In genomic region chr18:58221060-58221725, GRCh38 we compare ENCODE assay signal across 1 cellular context.
A peak's percentile ranks its signal among the peaks of the same experiment; 100 is the strongest.
TF ChIP-seq lines count a peak whose summit lies in the region.

No MANE protein-coding gene starts in this region.

TF ChIP-seq in HepG2, 621 proteins besides CTCF, POLR2A, EP300 and RAD21 (continued from another document and continues in another):
- TF ChIP-seq PRDM10 (CRISPR knock-in tag; IDR thresholded peaks at IDR 0.05; ENCODE audit: low read depth): no peak
- peak; percentile 36; the same call in 1 of the 2 replicates for TF ChIP-seq MAX (IDR thresholded peaks at IDR 0.05)
- no peak for TF ChIP-seq ZNF773 (CRISPR knock-in tag; IDR thresholded peaks at IDR 0.05; ENCODE audit: borderline replicate concordance)
- no peak for TF ChIP-seq DZIP1 (CRISPR knock-in tag; IDR thresholded peaks at IDR 0.05)
- no peak for TF ChIP-seq MAZ (IDR thresholded peaks at IDR 0.05; ENCODE audit: borderline replicate concordance, low read depth, low read length)
- no peak for TF ChIP-seq MAZ (CRISPR knock-in tag; IDR thresholded peaks at IDR 0.05; ENCODE audit: low read depth)
- no peak for TF ChIP-seq ZNF446 (CRISPR knock-in tag; IDR thresholded peaks at IDR 0.05)
- no peak for TF ChIP-seq ISL2 (CRISPR knock-in tag; IDR thresholded peaks at IDR 0.05)
- TF ChIP-seq NFYC (CRISPR knock-in tag; IDR thresholded peaks at IDR 0.05): no peak
- peak; percentile 23; the same call in 1 of the 2 replicates for TF ChIP-seq TBX2 (CRISPR knock-in tag; IDR thresholded peaks at IDR 0.05; ENCODE audit: borderline replicate concordance)
- no peak for TF ChIP-seq ZXDC (CRISPR knock-in tag; IDR thresholded peaks at IDR 0.05)
- no peak for TF ChIP-seq ZBTB1 (CRISPR knock-in tag; IDR thresholded peaks at IDR 0.05; ENCODE audit: borderline replicate concordance)
- no peak for TF ChIP-seq ZFP37 (CRISPR knock-in tag; IDR thresholded peaks at IDR 0.05; ENCODE audit: borderline replicate concordance)
- no peak for TF ChIP-seq CHD2 (IDR thresholded peaks at IDR 0.05; ENCODE audit: low read depth, low read length)
- no peak for TF ChIP-seq YEATS4 (CRISPR knock-in tag; IDR thresholded peaks at IDR 0.05; ENCODE audit: borderline replicate concordance)
- 0 out of 2 replicates have a peak, but pooled peaks have one; percentile 9 for TF ChIP-seq ZNF12 (CRISPR knock-in tag; IDR thresholded peaks at IDR 0.05)
- no peak for TF ChIP-seq NFKBIZ (CRISPR knock-in tag; IDR thresholded peaks at IDR 0.05)
- no peak for TF ChIP-seq ISX (CRISPR knock-in tag; conservative IDR thresholded peaks at IDR 0.05)
- TF ChIP-seq YEATS2 (CRISPR knock-in tag; IDR thresholded peaks at IDR 0.05; ENCODE audit: borderline replicate concordance): no peak
- TF ChIP-seq AKNA (CRISPR knock-in tag; IDR thresholded peaks at IDR 0.05; ENCODE audit: borderline replicate concordance): no peak
- no peak for TF ChIP-seq HNF1B (CRISPR knock-in tag; IDR thresholded peaks at IDR 0.05)
- no peak for TF ChIP-seq ZNF530 (CRISPR knock-in tag; IDR thresholded peaks at IDR 0.05; ENCODE audit: low read depth)
- no peak for TF ChIP-seq PHF21A (CRISPR knock-in tag; IDR thresholded peaks at IDR 0.05)
- TF ChIP-seq HDAC1 (CRISPR knock-in tag; IDR thresholded peaks at IDR 0.05): no peak
- TF ChIP-seq NR2C2 (CRISPR knock-in tag; IDR thresholded peaks at IDR 0.05; ENCODE audit: borderline replicate concordance): 0 out of 2 replicates have a peak, but pooled peaks have one; percentile 23
- TF ChIP-seq TGIF2 (CRISPR knock-in tag; IDR thresholded peaks at IDR 0.05): peak; percentile 61; the same call in 1 of the 2 replicates
- no peak for TF ChIP-seq HOXA9 (CRISPR knock-in tag; IDR thresholded peaks at IDR 0.05; ENCODE audit: borderline replicate concordance)
- TF ChIP-seq HNF4G (IDR thresholded peaks at IDR 0.05; ENCODE audit: borderline replicate concordance, low read depth, low read length): no peak
- TF ChIP-seq HNF4G (CRISPR knock-in tag; IDR thresholded peaks at IDR 0.05; ENCODE audit: borderline replicate concordance, low read depth): no peak
- no peak for TF ChIP-seq BRCA1 (CRISPR knock-in tag; IDR thresholded peaks at IDR 0.05)
- TF ChIP-seq ZSCAN30 (CRISPR knock-in tag; IDR thresholded peaks at IDR 0.05): no peak
- TF ChIP-seq HNRNPH1 (optimal IDR thresholded peaks at IDR 0.05; ENCODE audit: low read depth, low read length): no peak
- TF ChIP-seq HOMEZ (CRISPR knock-in tag; IDR thresholded peaks at IDR 0.05; ENCODE audit: low read depth): peak; percentile 37; the same call in 1 of the 2 replicates
- no peak for TF ChIP-seq PHB2 (IDR thresholded peaks at IDR 0.05; ENCODE audit: partially characterized antibody)
- peak; percentile 73 for TF ChIP-seq ZMYM4 (CRISPR knock-in tag; IDR thresholded peaks at IDR 0.05)
- TF ChIP-seq MEF2D (CRISPR knock-in tag; IDR thresholded peaks at IDR 0.05): no peak
- no peak for TF ChIP-seq ZZZ3 (CRISPR knock-in tag; IDR thresholded peaks at IDR 0.05; ENCODE audit: borderline replicate concordance)
- TF ChIP-seq TEAD3 (CRISPR knock-in tag; optimal IDR thresholded peaks at IDR 0.05; ENCODE audit: borderline replicate concordance): peak; percentile 57
- no peak for TF ChIP-seq ZNF33A (CRISPR knock-in tag; IDR thresholded peaks at IDR 0.05; ENCODE audit: borderline replicate concordance)
- TF ChIP-seq ZNF33B (CRISPR knock-in tag; IDR thresholded peaks at IDR 0.05): no peak
- no peak for TF ChIP-seq TCF7L2 (IDR thresholded peaks at IDR 0.05; ENCODE audit: low read depth, low read length)
- no peak for TF ChIP-seq KMT2A (CRISPR knock-in tag; IDR thresholded peaks at IDR 0.05)
- no peak for TF ChIP-seq ZFP82 (CRISPR knock-in tag; IDR thresholded peaks at IDR 0.05; ENCODE audit: borderline replicate concordance)
- no peak for TF ChIP-seq ESRRA (CRISPR knock-in tag; IDR thresholded peaks at IDR 0.05; ENCODE audit: low read depth)
- no peak for TF ChIP-seq PAF1 (CRISPR knock-in tag; IDR thresholded peaks at IDR 0.05)
- TF ChIP-seq SOX6 (IDR thresholded peaks at IDR 0.05): no peak
- TF ChIP-seq SOX6 (CRISPR knock-in tag; IDR thresholded peaks at IDR 0.05): 0 out of 2 replicates have a peak, but pooled peaks have one; percentile 15
- TF ChIP-seq ZNF550 (CRISPR knock-in tag; IDR thresholded peaks at IDR 0.05; ENCODE audit: borderline replicate concordance): no peak
- no peak for TF ChIP-seq SNAI1 (CRISPR knock-in tag; IDR thresholded peaks at IDR 0.05; ENCODE audit: borderline replicate concordance)
- TF ChIP-seq IKZF1 (IDR thresholded peaks at IDR 0.05): no peak
- no peak for TF ChIP-seq ZNF850 (CRISPR knock-in tag; conservative IDR thresholded peaks at IDR 0.05)
- TF ChIP-seq GABPB1 (CRISPR knock-in tag; IDR thresholded peaks at IDR 0.05): no peak
